ENCODE assay signal across 1 cellular context in genomic region chr15:74902295-74903075, GRCh38.
TF ChIP-seq lines count a peak whose summit lies in the region.

No MANE protein-coding gene starts in this region.

TF ChIP-seq in IMR-90, 13 proteins besides CTCF, POLR2A, EP300 and RAD21:
- TF ChIP-seq NFE2L2 (IDR thresholded peaks at IDR 0.05; ENCODE audit: low read depth, low read length) (no peak), BHLHE40 (IDR thresholded peaks at IDR 0.05; ENCODE audit: low read depth, low read length) (no peak), USF2 (IDR thresholded peaks at IDR 0.05; ENCODE audit: low read depth, low read length) (no peak), MXI1 (IDR thresholded peaks at IDR 0.05; ENCODE audit: borderline replicate concordance, low read depth, low read length) (no peak), CHD1 (IDR thresholded peaks at IDR 0.05; ENCODE audit: low read depth, low read length) (no peak), MAZ (IDR thresholded peaks at IDR 0.05; ENCODE audit: borderline replicate concordance, low read depth, low read length) (no peak), FOS (IDR thresholded peaks at IDR 0.05; ENCODE audit: low read depth, low read length) (no peak), CEBPB (IDR thresholded peaks at IDR 0.05; ENCODE audit: low read depth, low read length) (no peak), MAFK (IDR thresholded peaks at IDR 0.05; ENCODE audit: low read depth, low read length) (no peak), SMC3 (IDR thresholded peaks at IDR 0.05; ENCODE audit: low read depth, low read length) (no peak), RFX5 (IDR thresholded peaks at IDR 0.05; ENCODE audit: low read depth, low read length) (no peak), RCOR1 (IDR thresholded peaks at IDR 0.05; ENCODE audit: insufficient replicate concordance, low read length) (no peak), ELK1 (IDR thresholded peaks at IDR 0.05; ENCODE audit: borderline replicate concordance, low read depth, low read length) (no peak)
TF ChIP-seq in IMR-90: peak in this region for 0.
